12 cellular contexts compared by ENCODE assay signal in the genomic region with DNA sequence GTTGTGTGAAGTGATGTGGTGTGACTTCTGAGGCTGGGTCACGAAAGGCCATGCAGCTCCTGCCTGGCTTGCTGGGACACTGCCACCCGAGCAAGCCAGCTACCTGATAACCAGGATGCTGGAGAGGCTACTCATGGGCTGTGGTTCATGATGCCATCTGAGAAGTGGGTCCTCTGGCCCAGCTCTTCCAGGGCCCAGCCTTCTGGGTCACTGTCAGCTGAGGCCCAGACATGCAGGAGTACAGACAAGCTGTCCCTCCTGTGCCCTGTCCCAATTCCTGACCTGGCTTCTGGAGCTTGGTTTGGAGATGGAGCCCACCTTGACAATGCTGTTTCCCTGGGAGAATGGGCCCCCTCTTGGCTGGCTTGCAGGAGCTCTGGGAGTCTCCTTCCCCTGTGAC.
A peak's percentile ranks its signal among the peaks of the same experiment; 100 is the strongest.
DNase-seq lines count a peak whose midpoint lies in the region; ATAC-seq and TF ChIP-seq lines count a peak whose summit lies in the region.
"Had no signal": no experiment of that assay in that cellular context is flagged by ENCODE, and none has a peak within 500 bp of the region (broad histone marks: within the 10 kb centered on the region; RNA-seq: fewer than 3 reads in every experiment).

No MANE protein-coding gene starts in this region.

- peaks cover 7% of the 10 kb centered on the region for H3K4me1 Mint-ChIP-seq in stimulated activated naive CD8-positive, alpha-beta T cell treated with anti-CD3 and anti-CD28 coated beads, Interleukin-15, Interleukin-2, amounts not matched to agents 100 ng/mL and 50 ng/mL, for 24 hours (ENCODE audit: low read depth)
- peaks cover 6 to 12% (median 9%) of the 10 kb centered on the region in 4 donors for H3K4me1 Mint-ChIP-seq in CD4-positive, alpha-beta memory T cell

- no peaks in the 10 kb centered on the region for H3K9me3 ChIP-seq in muscle layer of duodenum (ENCODE audit: control insufficient read depth in 1 of 2, low read length in 2 of 2)
- no peaks in the 10 kb centered on the region for H3K9me3 ChIP-seq in MG63
- no peaks in the 10 kb centered on the region for H3K9me3 ChIP-seq in CD4-positive, alpha-beta memory T cell (ENCODE audit: control insufficient read depth in 1 of 2, low read length in 2 of 2)
- H3K9me3 ChIP-seq in lower lobe of right lung: no peaks in the 10 kb centered on the region

- intact Hi-C loops in CD4-positive, alpha-beta memory T cell (cut with micrococcal nuclease): no loop called here
- intact Hi-C loops in lower lobe of right lung (cut with DNase I): no loop called here

- TF ChIP-seq CTCF in lower lobe of right lung (IDR thresholded peaks at IDR 0.05): no peak

- no peak overlapping the region for H3K27ac Mint-ChIP-seq in stimulated activated naive CD8-positive, alpha-beta T cell treated with anti-CD3 and anti-CD28 coated beads, Interleukin-15, Interleukin-2, amounts not matched to agents 100 ng/mL and 50 ng/mL, for 24 hours
- peak overlapping the region in 2 of 7 donors; percentile 92 to 93 for H3K27ac Mint-ChIP-seq in CD4-positive, alpha-beta memory T cell
- H3K27ac Mint-ChIP-seq: activated CD4-positive, alpha-beta memory T cell treated with anti-CD3 and anti-CD28 coated beads for 36 hours had no signal

- H3K36me3 ChIP-seq in muscle layer of duodenum (ENCODE audit: control insufficient read depth in 1 of 2, insufficient read depth in 2 of 2, low read length in 2 of 2) (no peaks in the 10 kb centered on the region), MG63 (no peaks in the 10 kb centered on the region), lower lobe of right lung (no peaks in the 10 kb centered on the region)
- H3K36me3 ChIP-seq in CD4-positive, alpha-beta memory T cell (ENCODE audit: insufficient read depth, low read length): no peaks in the 10 kb centered on the region

- H3K27ac ChIP-seq in muscle layer of duodenum (ENCODE audit: low read length) (no peak overlapping the region), lower lobe of right lung (no peak overlapping the region)
- no peak overlapping the region for H3K27ac ChIP-seq in CD4-positive, alpha-beta memory T cell (ENCODE audit: low read depth, low read length)

- H3K4me3 Mint-ChIP-seq in stimulated activated naive CD8-positive, alpha-beta T cell treated with anti-CD3 and anti-CD28 coated beads, Interleukin-15, Interleukin-2, amounts not matched to agents 100 ng/mL and 50 ng/mL, for 24 hours: peak overlapping the region; percentile 78
- peak overlapping the region in 2 of 8 donors; percentile 20 to 83 for H3K4me3 Mint-ChIP-seq in CD4-positive, alpha-beta memory T cell

- no peaks in the 10 kb centered on the region for H3K9me3 Mint-ChIP-seq in stimulated activated naive CD8-positive, alpha-beta T cell treated with anti-CD3 and anti-CD28 coated beads, Interleukin-15, Interleukin-2, amounts not matched to agents 100 ng/mL and 50 ng/mL, for 24 hours
- H3K9me3 Mint-ChIP-seq in CD4-positive, alpha-beta memory T cell: no peaks in the 10 kb centered on the region
- H3K9me3 Mint-ChIP-seq: activated CD4-positive, alpha-beta memory T cell treated with anti-CD3 and anti-CD28 coated beads for 36 hours had no signal

- no peaks in the 10 kb centered on the region for H3K36me3 Mint-ChIP-seq in stimulated activated naive CD8-positive, alpha-beta T cell treated with anti-CD3 and anti-CD28 coated beads, Interleukin-15, Interleukin-2, amounts not matched to agents 100 ng/mL and 50 ng/mL, for 24 hours (ENCODE audit: low read depth)
- no peaks in the 10 kb centered on the region for H3K36me3 Mint-ChIP-seq in CD4-positive, alpha-beta memory T cell
- H3K36me3 Mint-ChIP-seq: activated CD4-positive, alpha-beta memory T cell treated with anti-CD3 and anti-CD28 coated beads for 36 hours had no signal

- H3K4me1 ChIP-seq in muscle layer of duodenum (ENCODE audit: control insufficient read depth in 1 of 2, insufficient read depth in 2 of 2, low read length in 2 of 2) (peaks cover 4 to 11% of the 10 kb centered on the region in 2 donors), lower lobe of right lung (peaks cover 15% of the 10 kb centered on the region)
- H3K4me1 ChIP-seq in CD4-positive, alpha-beta memory T cell (ENCODE audit: insufficient read depth, low read length): peaks cover 11% of the 10 kb centered on the region

- H3K4me3 ChIP-seq in muscle layer of duodenum (ENCODE audit: low read depth in 1 of 2, low read length in 2 of 2) (peak overlapping the region; percentile 81 to 84), MG63 (no peak overlapping the region), lower lobe of right lung (no peak overlapping the region)
- H3K4me3 ChIP-seq in CD4-positive, alpha-beta memory T cell (ENCODE audit: low read length in 2 of 2): no peak overlapping the region

- no peak for DNase-seq in stimulated activated naive CD8-positive, alpha-beta T cell treated with anti-CD3 and anti-CD28 coated beads, Interleukin-15, Interleukin-2, amounts not matched to agents 100 U/mL and 50 U/mL, for 24 hours
- DNase-seq in activated T-cell treated with anti-CD3 and anti-CD28 coated beads, Interleukin-2, amount 50 U/mL, for 48 hours: peak; percentile 23 to 29
- DNase-seq in MG63: no peak
- no peak for DNase-seq in NCI-H1092 treated with DMSO at 0.1 percent for 48 hours (lab: John Stamatoyannopoulos, UW)
- DNase-seq in CD4-positive, alpha-beta memory T cell: no peak
- DNase-seq in lower lobe of right lung: no peak
- DNase-seq: activated CD4-positive, alpha-beta memory T cell treated with anti-CD3 and anti-CD28 coated beads for 36 hours; left ventricle myocardium superior; NCI-H187; retina had no signal

- H3K27me3 ChIP-seq in muscle layer of duodenum (ENCODE audit: low read depth, low read length) (no peaks in the 10 kb centered on the region), MG63 (no peaks in the 10 kb centered on the region), lower lobe of right lung (ENCODE audit: low read depth) (no peaks in the 10 kb centered on the region)
- H3K27me3 ChIP-seq in CD4-positive, alpha-beta memory T cell (ENCODE audit: insufficient read depth, low read length): no peaks in the 10 kb centered on the region

- CTCF ChIA-PET in CD4-positive, alpha-beta memory T cell (lab: Charles Lee; ENCODE audit: partially characterized antibody): interaction anchor here (0.6 to 9.6 kb wide), 45 partner anchors 10 to 1914 kb away, joined by 3 to 348 read pairs (median 6); partner anchors contain the start of genes DHX35 and FAM83D

- no peak for ATAC-seq in stimulated activated naive CD8-positive, alpha-beta T cell treated with anti-CD3 and anti-CD28 coated beads, Interleukin-15, Interleukin-2, amounts not matched to agents 100 U/mL and 50 U/mL, for 24 hours
- no peak for ATAC-seq in lower lobe of right lung

- no peaks in the 10 kb centered on the region for H3K27me3 Mint-ChIP-seq in stimulated activated naive CD8-positive, alpha-beta T cell treated with anti-CD3 and anti-CD28 coated beads, Interleukin-15, Interleukin-2, amounts not matched to agents 100 ng/mL and 50 ng/mL, for 24 hours
- peaks cover 0 to 3% of the 10 kb centered on the region in 2 donors for H3K27me3 Mint-ChIP-seq in CD4-positive, alpha-beta memory T cell
- H3K27me3 Mint-ChIP-seq: activated CD4-positive, alpha-beta memory T cell treated with anti-CD3 and anti-CD28 coated beads for 36 hours had no signal

- POLR2A ChIA-PET in CD4-positive, alpha-beta memory T cell (lab: Charles Lee; ENCODE audit: partially characterized antibody): interaction anchor here (0.7 to 2.9 kb wide), 6 partner anchors 32 to 326 kb away, joined by 3 to 15 read pairs (median 4); partner anchors contain the start of genes DHX35 and FAM83D

Comparison
In these comparisons a context has a peak if more than half of its experiments do, and no peak if none do; other contexts are left out.
1. DNase-seq: peak in activated T-cell treated with anti-CD3 and anti-CD28 coated beads, Interleukin-2, amount 50 U/mL, for 48 hours (2 of 2); none in stimulated activated naive CD8-positive, alpha-beta T cell treated with anti-CD3 and anti-CD28 coated beads, Interleukin-15, Interleukin-2, amounts not matched to agents 100 U/mL and 50 U/mL, for 24 hours (single experiment), MG63 (single experiment), NCI-H1092 treated with DMSO at 0.1 percent for 48 hours (single experiment), CD4-positive, alpha-beta memory T cell (0 of 5) and lower lobe of right lung (single experiment).
2. H3K4me3 ChIP-seq: peak in muscle layer of duodenum (2 of 2); none in MG63 (single experiment), CD4-positive, alpha-beta memory T cell (0 of 2) and lower lobe of right lung (single experiment).